ENCODE assay signal across 8 cellular contexts in genomic region chr3:157130138-157130880, GRCh38. TPM values are rescaled to one million over a fixed set of nuclear protein-coding genes. Genes with fewer than 3 reads are reported as not detected.
DNase-seq lines count a peak whose midpoint lies in the region; ATAC-seq and TF ChIP-seq lines count a peak whose summit lies in the region.

No MANE protein-coding gene starts in this region.

- H3K27ac ChIP-seq in CD8-positive, alpha-beta memory T cell (ENCODE audit: low read depth, low read length) = peak overlapping the region; percentile 68
- H3K27ac ChIP-seq in spleen = peak overlapping the region; percentile 39 to 87 (median 72)

- intact Hi-C loops in spleen (cut with DNase I; ENCODE audit: low total_unique reads) = loop anchor here (5.0 to 10.0 kb wide), 3 partner anchors 38 to 576 kb away; partner anchors contain the start of genes SSR3 and TIPARP

- H3K4me3 Mint-ChIP-seq in CD8-positive, alpha-beta memory T cell = peak overlapping the region; percentile 13 to 91 (median 76)

- peak overlapping the region; percentile 89 to 98 (median 97) for H3K27ac Mint-ChIP-seq in CD8-positive, alpha-beta memory T cell

- no peak for TF ChIP-seq POLR2A in spleen (IDR thresholded peaks at IDR 0.05)

- no peaks in the 10 kb centered on the region for H3K9me3 Mint-ChIP-seq in CD8-positive, alpha-beta memory T cell

- in situ Hi-C loops in astrocyte of the spinal cord (cut with HindIII; ENCODE audit: low sequenced_read_pairs) = no loop called here

- H3K27me3 ChIP-seq in CD8-positive, alpha-beta memory T cell (ENCODE audit: insufficient read depth, low read length, poor library complexity, severe bottlenecking) = no peaks in the 10 kb centered on the region
- no peaks in the 10 kb centered on the region for H3K27me3 ChIP-seq in spleen (replicated peaks in 1 of 7)

- TF ChIP-seq CTCF in LNCaP clone FGC (IDR thresholded peaks at IDR 0.05; ENCODE audit: control insufficient read depth, extremely low read depth, insufficient read depth) = peak; percentile 61
- TF ChIP-seq CTCF in astrocyte of the spinal cord (IDR thresholded peaks at IDR 0.05; ENCODE audit: low read depth, low read length) = peak; percentile 65
- peak in 10 of 11 experiments; percentile 16 to 68 (median 63) for TF ChIP-seq CTCF in spleen (IDR thresholded peaks at IDR 0.05 in 8 of 11, conservative IDR thresholded peaks at IDR 0.05 in 3 of 11)

- CTCF ChIA-PET in CD8-positive, alpha-beta memory T cell (lab: Charles Lee) = interaction anchor here (0.8 to 4.6 kb wide), 10 partner anchors 11 to 619 kb away, joined by 3 to 28 read pairs (median 3); partner anchors contain the start of genes SSR3 and TIPARP

- peaks cover 59% of the 10 kb centered on the region for H3K4me1 ChIP-seq in CD8-positive, alpha-beta memory T cell (ENCODE audit: insufficient read depth, low read length)
- H3K4me1 ChIP-seq in spleen = peaks cover 13 to 61% (median 44%) of the 10 kb centered on the region in 6 donors

- peak; percentile 62 to 87 (median 80) for DNase-seq in CD8-positive, alpha-beta memory T cell
- DNase-seq in LNCaP clone FGC (ENCODE audit: low read depth) (no peak), T-helper 22 cell (ENCODE audit: low read depth) (peak; percentile 83), astrocyte of the spinal cord (ENCODE audit: low read depth, low spot score) (peak; percentile 87), iPS-NIHi7 (ENCODE audit: extremely low spot score) (peak; percentile 82), spleen (peak; percentile 78), NCI-H524 treated with DMSO at 0.1 percent for 48 hours (lab: John Stamatoyannopoulos, UW) (no peak)

- H3K4me1 Mint-ChIP-seq in CD8-positive, alpha-beta memory T cell = peaks cover 74 to 92% (median 87%) of the 10 kb centered on the region in 3 donors

- ATAC-seq in GM19035 (IDR thresholded peaks at IDR 0.05; ENCODE audit: unreplicated experiment) = no peak

- no peaks in the 10 kb centered on the region for H3K9me3 ChIP-seq in CD8-positive, alpha-beta memory T cell (ENCODE audit: low read length)
- no peaks in the 10 kb centered on the region for H3K9me3 ChIP-seq in spleen

- 23 to 34% (median 28%) methylated on average over 19 to 24 of the region's 24 CpGs for WGBS in spleen, 5 donors

- no peaks in the 10 kb centered on the region for H3K36me3 ChIP-seq in CD8-positive, alpha-beta memory T cell (ENCODE audit: insufficient read depth, low read length)
- H3K36me3 ChIP-seq in spleen = peaks cover 0 to 5% (median 0%) of the 10 kb centered on the region in 6 donors

- no peaks in the 10 kb centered on the region for H3K36me3 Mint-ChIP-seq in CD8-positive, alpha-beta memory T cell

- POLR2A ChIA-PET in CD8-positive, alpha-beta memory T cell (lab: Charles Lee) = interaction anchor here (0.5 to 1.6 kb wide), 5 partner anchors 30 to 1086 kb away, joined by 3 to 7 read pairs (median 5); partner anchors contain the start of genes CCNL1 and TIPARP

- H3K27me3 Mint-ChIP-seq in CD8-positive, alpha-beta memory T cell = no peaks in the 10 kb centered on the region

- peak overlapping the region; percentile 15 for H3K4me3 ChIP-seq in CD8-positive, alpha-beta memory T cell (ENCODE audit: low read length)
- H3K4me3 ChIP-seq in LNCaP clone FGC (ENCODE audit: low read depth, low read length) (no peak overlapping the region), astrocyte of the spinal cord (ENCODE audit: low read depth, low read length) (no peak overlapping the region), spleen (peak overlapping the region in 2 of 8 donors; percentile 13 to 35)

RNA-seq across cellular contexts. Expression of gene CCNL1, which starts 29.6 kb away (rescaled TPM):
- 100 to 1,000 TPM; 125 to 126 TPM for total RNA-seq in CD8-positive, alpha-beta memory T cell
- polyA plus RNA-seq in CD8-positive, alpha-beta memory T cell = 62.1 TPM
- total RNA-seq in spleen = 100 to 1,000 TPM; 187 to 405 (median 247) TPM
- polyA plus RNA-seq in spleen = 100 to 1,000 TPM in 2 of 3 donors, 10 to 100 TPM in 1; 76.9 to 168 (median 115) TPM

Comparison
In these comparisons a context has a peak if more than half of its experiments do, and no peak if none do; other contexts are left out.
1. DNase-seq: peak in CD8-positive, alpha-beta memory T cell (5 of 5), T-helper 22 cell (single experiment), astrocyte of the spinal cord (single experiment), iPS-NIHi7 (single experiment) and spleen (single experiment); none in LNCaP clone FGC (single experiment) and NCI-H524 treated with DMSO at 0.1 percent for 48 hours (single experiment).
2. Peak in every context shown above with its lines, with median percentiles within 50 percentile points of each other: CTCF ChIP-seq.